ENCODE assay signal across 8 cellular contexts in genomic region chr22:41800348-41801146, GRCh38. TPM values are rescaled to one million over a fixed set of nuclear protein-coding genes. Genes with fewer than 3 reads are reported as not detected.
DNase-seq lines count a peak whose midpoint lies in the region; ATAC-seq lines count a peak whose summit lies in the region.

Gene CCDC134, plus strand, starts transcription at chr22:41800679. Its CDS starts 8,212 bp downstream, at chr22:41808891.

- peak within 1 kb of the TSS; percentile 90 to 99 (median 98) for H3K27ac Mint-ChIP-seq in CD4-positive, alpha-beta memory T cell
- H3K27ac Mint-ChIP-seq in memory B cell = peak within 1 kb of the TSS; percentile 96

- POLR2A ChIA-PET in CD4-positive, alpha-beta memory T cell (lab: Charles Lee; ENCODE audit: partially characterized antibody) = interaction anchor here (0.8 to 7.5 kb wide), 45 partner anchors 9 to 778 kb away, joined by 3 to 584 read pairs (median 6); partner anchors contain the start of genes ACO2, CENPM, MEI1 and NDUFA6
- POLR2A ChIA-PET in activated CD8-positive, alpha-beta memory T cell treated with anti-CD3 and anti-CD28 coated beads for 36 hours (lab: Charles Lee) = interaction anchor here (0.5 to 3.3 kb wide), 22 partner anchors 7 to 198 kb away, joined by 3 to 69 read pairs (median 4); partner anchors contain the start of genes CENPM, MEI1, SREBF2 and TNFRSF13C

- peaks cover 0 to 3% (median 0%) of the 10 kb centered on the region in 8 donors for H3K9me3 Mint-ChIP-seq in CD4-positive, alpha-beta memory T cell
- H3K9me3 Mint-ChIP-seq in memory B cell = no peaks in the 10 kb centered on the region

- peaks cover 0 to 23% of the 10 kb centered on the region in 2 donors for H3K36me3 Mint-ChIP-seq in CD4-positive, alpha-beta memory T cell
- peaks cover 3% of the 10 kb centered on the region for H3K36me3 Mint-ChIP-seq in memory B cell

- peak; percentile 89 to 93 (median 93) for DNase-seq in CD4-positive, alpha-beta memory T cell
- peak; percentile 29 for DNase-seq in HS-27A (ENCODE audit: low read depth)
- DNase-seq in NOMO-1 treated with DMSO at 0.1 percent for 48 hours (lab: John Stamatoyannopoulos, UW; ENCODE audit: unreplicated experiment) = peak; percentile 95
- DNase-seq in effector CD8-positive, alpha-beta T cell (lab: John Stamatoyannopoulos, UW) = peak; percentile 77
- DNase-seq in memory B cell (ENCODE audit: low spot score in 2 of 2) = peak; percentile 86 to 87
- DNase-seq in stimulated activated CD8-positive, alpha-beta memory T cell treated with anti-CD3 and anti-CD28 coated beads, Interleukin-12 subunit alpha, Interleukin-12 subunit beta, amount 100 ng/mL, for 1 hour (ENCODE audit: low read depth) = peak; percentile 81

- peak within 1 kb of the TSS; percentile 91 to 98 (median 96) for H3K4me3 Mint-ChIP-seq in CD4-positive, alpha-beta memory T cell
- peak within 1 kb of the TSS; percentile 99 for H3K4me3 Mint-ChIP-seq in memory B cell

- peaks cover 20 to 53% (median 34%) of the 10 kb centered on the region in 4 donors for H3K4me1 Mint-ChIP-seq in CD4-positive, alpha-beta memory T cell
- peaks cover 24% of the 10 kb centered on the region for H3K4me1 Mint-ChIP-seq in memory B cell

- ATAC-seq in GM19452 (IDR thresholded peaks at IDR 0.05; ENCODE audit: unreplicated experiment) (peak; percentile 92), memory B cell (ENCODE audit: low read depth) (peak; percentile 98)

- no peaks in the 10 kb centered on the region for H3K27me3 Mint-ChIP-seq in CD4-positive, alpha-beta memory T cell
- H3K27me3 Mint-ChIP-seq in memory B cell = no peaks in the 10 kb centered on the region

- H3K4me1 ChIP-seq in CD4-positive, alpha-beta memory T cell (ENCODE audit: insufficient read depth, low read length) = peaks cover 37% of the 10 kb centered on the region

- intact Hi-C loops in CD4-positive, alpha-beta memory T cell (cut with micrococcal nuclease) = loop anchor here (1.0 to 5.0 kb wide), 6 partner anchors 19 to 141 kb away; partner anchors contain the start of gene MEI1

- no peaks in the 10 kb centered on the region for H3K27me3 ChIP-seq in CD4-positive, alpha-beta memory T cell (ENCODE audit: insufficient read depth, low read length)

- no peaks in the 10 kb centered on the region for H3K36me3 ChIP-seq in CD4-positive, alpha-beta memory T cell (ENCODE audit: insufficient read depth, low read length)

- H3K9me3 ChIP-seq in CD4-positive, alpha-beta memory T cell (ENCODE audit: control insufficient read depth in 1 of 2, low read length in 2 of 2) = no peaks in the 10 kb centered on the region

- H3K27ac ChIP-seq in CD4-positive, alpha-beta memory T cell (ENCODE audit: low read depth, low read length) = peak within 1 kb of the TSS; percentile 85

- CTCF ChIA-PET in CD4-positive, alpha-beta memory T cell (lab: Charles Lee; ENCODE audit: partially characterized antibody) = interaction anchor here (1.0 to 5.2 kb wide), 19 partner anchors 10 to 291 kb away, joined by 3 to 71 read pairs (median 5); partner anchors contain the start of genes MEI1 and SREBF2
- CTCF ChIA-PET in activated CD8-positive, alpha-beta memory T cell treated with anti-CD3 and anti-CD28 coated beads for 36 hours (lab: Charles Lee) = interaction anchor here (0.6 to 3.6 kb wide), 16 partner anchors 19 to 156 kb away, joined by 3 to 32 read pairs (median 4); partner anchors contain the start of genes MEI1, SREBF2 and TNFRSF13C

- H3K4me3 ChIP-seq in CD4-positive, alpha-beta memory T cell (ENCODE audit: low read length in 2 of 2) = peak within 1 kb of the TSS; percentile 91 to 92

RNA-seq across cellular contexts. Expression of gene CCDC134, which starts in this region (rescaled TPM):
- total RNA-seq in CD4-positive, alpha-beta memory T cell = 10 to 100 TPM; 23.2 to 27.8 TPM
- 1 to 10 TPM; 1.2 to 2.7 TPM for polyA plus RNA-seq in CD4-positive, alpha-beta memory T cell
- 10 to 100 TPM; 16.3 to 17.2 TPM for total RNA-seq in activated CD8-positive, alpha-beta memory T cell treated with anti-CD3 and anti-CD28 coated beads for 36 hours

Comparison
In these comparisons a context has a peak if more than half of its experiments do, and no peak if none do; other contexts are left out.
1. Peak in every context shown above with its lines: DNase-seq, ATAC-seq, H3K4me3 ChIP-seq and H3K27ac ChIP-seq.
2. DNase-seq: peak in every context shown above with its lines; median percentile 95 in NOMO-1 treated with DMSO at 0.1 percent for 48 hours; 93 in CD4-positive, alpha-beta memory T cell; 86 in memory B cell; 81 in stimulated activated CD8-positive, alpha-beta memory T cell treated with anti-CD3 and anti-CD28 coated beads, Interleukin-12 subunit alpha, Interleukin-12 subunit beta, amount 100 ng/mL, for 1 hour; 77 in effector CD8-positive, alpha-beta T cell; 29 in HS-27A.